Comparison of ENCODE assay signal across 26 cellular contexts in genomic region chr10:50796693-50797092, GRCh38. TPM values are rescaled to one million over a fixed set of nuclear protein-coding genes. Genes with fewer than 3 reads are reported as not detected.
A peak's percentile ranks its signal among the peaks of the same experiment; 100 is the strongest.
DNase-seq lines count a peak whose midpoint lies in the region; ATAC-seq, FAIRE-seq and TF ChIP-seq lines count a peak whose summit lies in the region.
"Had no signal": no experiment of that assay in that cellular context is flagged by ENCODE, and none has a peak within 500 bp of the region (broad histone marks: within the 10 kb centered on the region; RNA-seq: fewer than 3 reads in every experiment).

No MANE protein-coding gene starts in this region.

- WGBS in K562 (ENCODE audit: insufficient coverage, low coverage, missing lambda C conversion rate), result 0% methylated on average over 1 of the region's 1 CpG

- POLR2A ChIA-PET in K562 (lab: Yijun Ruan, JAX), result no interaction called here

- H3K4me3 Mint-ChIP-seq in nephron progenitor cell, result no peak overlapping the region
- H3K4me3 Mint-ChIP-seq: CD14-positive monocyte; CD4-positive, alpha-beta memory T cell; CD4-positive, CD25-positive, alpha-beta regulatory T cell; CD8-positive, alpha-beta memory T cell had no signal

- no peak for ATAC-seq in K562
- peak; percentile 29 for ATAC-seq in foreskin keratinocyte
- ATAC-seq: GM12878 had no signal

- H3K27me3 Mint-ChIP-seq in nephron progenitor cell (ENCODE audit: low read depth, poor library complexity), result no peaks in the 10 kb centered on the region

- TF ChIP-seq RAD21 in K562 (CRISPR knock-in tag; conservative IDR thresholded peaks at IDR 0.05 in 1 of 2, IDR thresholded peaks at IDR 0.05 in 1 of 2), result no peak

- CTCF ChIA-PET in K562 (lab: Yijun Ruan, JAX; ENCODE audit: low intra/inter-chr PET ratio), result no interaction called here

- H3K4me1 ChIP-seq in K562 (replicated peaks in 1 of 2; ENCODE audit: control insufficient read depth in 2 of 2, insufficient read depth in 2 of 2, low read length in 2 of 2) (no peaks in the 10 kb centered on the region), foreskin keratinocyte (no peaks in the 10 kb centered on the region)
- H3K4me1 ChIP-seq: BE2C, BLaER1 had no signal

- H3K27ac Mint-ChIP-seq in nephron progenitor cell, result no peak overlapping the region
- H3K27ac Mint-ChIP-seq: CD14-positive monocyte; CD4-positive, alpha-beta memory T cell; CD4-positive, CD25-positive, alpha-beta regulatory T cell; CD8-positive, alpha-beta memory T cell had no signal

- H3K4me1 Mint-ChIP-seq in nephron progenitor cell, result no peaks in the 10 kb centered on the region
- H3K4me1 Mint-ChIP-seq: CD14-positive monocyte; CD4-positive, alpha-beta memory T cell; CD4-positive, CD25-positive, alpha-beta regulatory T cell; CD8-positive, alpha-beta memory T cell had no signal

- in situ Hi-C loops in K562 (cut with MboI), result no loop called here

- H2AFZ ChIP-seq in K562 (ENCODE audit: low read depth, low read length), result no peak overlapping the region

- H3K9me3 Mint-ChIP-seq in nephron progenitor cell, result no peaks in the 10 kb centered on the region
- H3K9me3 Mint-ChIP-seq: CD8-positive, alpha-beta memory T cell had no signal

- H4K20me1 ChIP-seq in K562 (replicated peaks; ENCODE audit: control insufficient read depth, insufficient read depth, low read length), result no peaks in the 10 kb centered on the region
- H4K20me1 ChIP-seq: BLaER1 had no signal

- intact Hi-C loops in K562 (cut with micrococcal nuclease), result loop anchor here (10.0 kb wide), 1 partner anchor 1418 kb away; no protein-coding TSS in a partner anchor

- no peaks in the 10 kb centered on the region for H3K9me3 ChIP-seq in K562 (replicated peaks; ENCODE audit: control insufficient read depth, insufficient read depth, low read depth, low read length)
- H3K9me3 ChIP-seq: BE2C, BLaER1 had no signal

- TF ChIP-seq CTCF in K562 (IDR thresholded peaks at IDR 0.05 in 2 of 3, conservative IDR thresholded peaks at IDR 0.05 in 1 of 3; ENCODE audit: insufficient read depth in 2 of 3, low read depth in 1 of 3, low read length in 3 of 3), result no peak
- no peak for TF ChIP-seq CTCF in bronchial epithelial cell (IDR thresholded peaks at IDR 0.05; ENCODE audit: insufficient read depth, low read length, severe bottlenecking)
- no peak for TF ChIP-seq CTCF in foreskin keratinocyte (conservative IDR thresholded peaks at IDR 0.05)
- no peak for TF ChIP-seq CTCF in nephron progenitor cell (IDR thresholded peaks at IDR 0.05)

- H3K36me3 ChIP-seq in K562 (ENCODE audit: control insufficient read depth, insufficient read depth, low read length) (no peaks in the 10 kb centered on the region), bronchial epithelial cell (ENCODE audit: control insufficient read depth, insufficient read depth, low read length) (no peaks in the 10 kb centered on the region)
- H3K36me3 ChIP-seq: BE2C, BLaER1 had no signal

- BruUV-seq in K562 (replicated peaks; lab: Mats Ljungman, UMichigan), result no TSS peak

- H3K27ac ChIP-seq in K562 (ENCODE audit: extremely low read depth, low read depth, low read length) (no peak overlapping the region), foreskin keratinocyte (no peak overlapping the region)
- H3K27ac ChIP-seq: BLaER1 had no signal

- no peak overlapping the region for H3K9ac ChIP-seq in K562 (ENCODE audit: insufficient read depth in 1 of 2, low read depth in 2 of 2, low read length in 2 of 2)
- H3K9ac ChIP-seq: BLaER1 had no signal

- no peak for TF ChIP-seq POLR2A in K562 (conservative IDR thresholded peaks at IDR 0.05)

- no peaks in the 10 kb centered on the region for H3K9me1 ChIP-seq in K562 (ENCODE audit: control insufficient read depth, insufficient read depth, low read length)

- no peak for TF ChIP-seq EP300 in K562 (IDR thresholded peaks at IDR 0.05; ENCODE audit: low read length)

- H3K4me2 ChIP-seq in K562 (ENCODE audit: insufficient read depth, low read length), result no peak overlapping the region
- H3K4me2 ChIP-seq: BLaER1 had no signal

- FAIRE-seq in K562 (lab: Jason Lieb, UNC), result no peak
- FAIRE-seq in bronchial epithelial cell (lab: Jason Lieb, UNC), result no peak
- FAIRE-seq: A204.1, GM12878, GM12892, GM18507 had no signal

- H3K27me3 ChIP-seq in K562 (ENCODE audit: control insufficient read depth in 2 of 2, insufficient read depth in 2 of 2, low read length in 2 of 2) (no peaks in the 10 kb centered on the region), bronchial epithelial cell (ENCODE audit: control insufficient read depth, insufficient read depth, low read length) (no peaks in the 10 kb centered on the region), foreskin keratinocyte (peaks cover 35% of the 10 kb centered on the region)
- H3K27me3 ChIP-seq: BE2C, BLaER1 had no signal

- DNase-seq in K562 (ENCODE audit: extremely low read depth in 1 of 4, low spot score in 3 of 4), result no peak
- peak; percentile 41 for DNase-seq in bronchial epithelial cell (ENCODE audit: low read depth)
- DNase-seq in foreskin keratinocyte, result no peak
- no peak for DNase-seq in cortex of kidney (lab: John Stamatoyannopoulos, UW)
- no peak for DNase-seq in nephron progenitor cell
- DNase-seq: 8988T; ACHN; BE2C; C1 segment of cervical spinal cord; CD4-positive, alpha-beta memory T cell; CD4-positive, CD25-positive, alpha-beta regulatory T cell; CD8-positive, alpha-beta memory T cell; COR-L47; DMS 273 treated with DMSO at 0.1 percent for 48 hours; DMS153; DMS53; DMS79; DND-41; EL; GDM1 had no signal

- H3K4me3 ChIP-seq in K562 (no peak overlapping the region), bronchial epithelial cell (ENCODE audit: low read depth, low read length) (no peak overlapping the region)
- H3K4me3 ChIP-seq: BLaER1, GM12878 had no signal

- no peaks in the 10 kb centered on the region for H3K79me2 ChIP-seq in K562 (ENCODE audit: control insufficient read depth, insufficient read depth, low read length)

- H3K36me3 Mint-ChIP-seq in nephron progenitor cell (ENCODE audit: low read depth), result no peaks in the 10 kb centered on the region
- H3K36me3 Mint-ChIP-seq: CD14-positive monocyte; CD4-positive, alpha-beta memory T cell; CD4-positive, CD25-positive, alpha-beta regulatory T cell had no signal

TF ChIP-seq in K562, 482 proteins besides CTCF, POLR2A, EP300 and RAD21:
- TF ChIP-seq RBM15 (IDR thresholded peaks at IDR 0.05; ENCODE audit: insufficient read depth, low read length) (no peak), ZNF512 (tag; IDR thresholded peaks at IDR 0.05) (0 out of 2 replicates have a peak, but pooled peaks have one; percentile 0)

RNA-seq across cellular contexts. Expression of gene ASAH2B, which starts 57.0 kb away (rescaled TPM):
- total RNA-seq in K562 (2011; cell fraction: chromatin; rRNA removed; ENCODE audit: low replicate concordance), result 2.8 and 12.3 TPM in 2 replicates
- total RNA-seq in K562 (2011; cell fraction: nucleolus; rRNA removed), result 3.0 and 3.2 TPM in 2 replicates
- total RNA-seq in K562 (2011; cell fraction: nucleoplasm; rRNA removed), result 6.6 and 15.6 TPM in 2 replicates
- total RNA-seq in K562 (2014; rRNA removed), result 5.0 and 6.0 TPM in 2 replicates
- total RNA-seq in K562 (2014; rRNA removed; fragmentation: Illumina TruSeq; extraction: Trizol), result 14.6 and 18.1 TPM in 2 replicates
- 9.0 and 10.6 TPM in 2 replicates for total RNA-seq in K562 (2015; rRNA removed; fragmentation: Illumina TruSeq; extraction: Trizol)
- 5.8 and 8.5 TPM in 2 replicates for total RNA-seq in K562 (2021)
- 11.5 and 15.4 TPM in 2 replicates for polyA plus RNA-seq in K562 (2011; rRNA removed)
- polyA plus RNA-seq in K562 (2011; cell fraction: cytosol; rRNA removed), result 9.9 and 10.3 TPM in 2 replicates
- polyA plus RNA-seq in K562 (2011; cell fraction: nucleus; rRNA removed), result 8.9 and 16.9 TPM in 2 replicates
- 9.4 and 13.4 TPM in 2 replicates for polyA plus RNA-seq in K562 (2012)
- 11.1 and 15.7 TPM in 2 replicates for polyA plus RNA-seq in K562 (2014; fragmentation: Illumina TruSeq; extraction: Trizol)
- polyA plus RNA-seq in K562 (2014; fragmentation: Nextera tagmentation; extraction: Ambion mirVana), result 10 to 100 TPM; 14.4 to 18.3 TPM
- 10.7 and 16.9 TPM in 2 replicates for polyA plus RNA-seq in K562 (2014; rRNA removed)
- 13.1 and 13.8 TPM in 2 replicates for polyA minus RNA-seq in K562 (2011; rRNA and poly(A)+ RNA removed)
- polyA minus RNA-seq in K562 (2011; cell fraction: cytosol; rRNA and poly(A)+ RNA removed), result 5.2 and 7.8 TPM in 2 replicates
- polyA minus RNA-seq in K562 (2011; cell fraction: nucleus; rRNA and poly(A)+ RNA removed), result 8.1 and 17.0 TPM in 2 replicates
- total RNA-seq in bronchial epithelial cell, result 4.5 and 5.9 TPM in 2 replicates
- total RNA-seq in foreskin keratinocyte, result 4.1 and 5.5 TPM in 2 replicates
- 2.7 and 3.6 TPM in 2 replicates for polyA plus RNA-seq in foreskin keratinocyte
- polyA plus RNA-seq: CD14-positive monocyte had no signal
